In genomic region chr11:126636911-126637799, GRCh38 we compare ENCODE assay signal across 15 cellular contexts.
DNase-seq lines count a peak whose midpoint lies in the region; ATAC-seq and TF ChIP-seq lines count a peak whose summit lies in the region.
"Had no signal": no experiment of that assay in that cellular context is flagged by ENCODE, and none has a peak within 500 bp of the region (broad histone marks: within the 10 kb centered on the region; RNA-seq: fewer than 3 reads in every experiment).

No MANE protein-coding gene starts in this region.

- no peak for TF ChIP-seq CTCF in choroid plexus epithelial cell (conservative IDR thresholded peaks at IDR 0.05; ENCODE audit: low read depth, low read length)
- TF ChIP-seq CTCF in osteoblast (IDR thresholded peaks at IDR 0.05; ENCODE audit: extremely low read depth, low read depth, low read length), result no peak
- no peak for TF ChIP-seq CTCF in upper lobe of right lung (IDR thresholded peaks at IDR 0.05)
- no peak for TF ChIP-seq CTCF in colonic mucosa (IDR thresholded peaks at IDR 0.05)

- H3K79me2 ChIP-seq in osteoblast (ENCODE audit: insufficient read depth, low read length), result no peaks in the 10 kb centered on the region

- ATAC-seq in upper lobe of right lung, result no peak
- ATAC-seq: naive thymus-derived CD4-positive, alpha-beta T cell; sciatic nerve had no signal

- H3K27me3 ChIP-seq in osteoblast (ENCODE audit: insufficient read depth, low read length) (no peaks in the 10 kb centered on the region), upper lobe of right lung (no peaks in the 10 kb centered on the region), colonic mucosa (no peaks in the 10 kb centered on the region)
- H3K27me3 ChIP-seq: testis had no signal

- peak; percentile 83 for DNase-seq in ELR (ENCODE audit: low read depth)
- DNase-seq in NCI-H226, result peak; percentile 85
- peak; percentile 16 for DNase-seq in choroid plexus epithelial cell (ENCODE audit: low read depth)
- peak; percentile 94 for DNase-seq in osteoblast (ENCODE audit: insufficient read length, low spot score, missing footprints)
- no peak for DNase-seq in upper lobe of right lung
- no peak for DNase-seq in SIG-M5 treated with dmso at 0.1 percent for 504 hours (lab: John Stamatoyannopoulos, UW; ENCODE audit: unreplicated experiment)
- DNase-seq in colonic mucosa, result no peak
- DNase-seq in LoVo (ENCODE audit: low spot score), result no peak
- DNase-seq: activated CD4-positive, alpha-beta T cell treated with anti-CD3 and anti-CD28 coated beads, Interleukin-2, amount 10 ng/mL, durations not matched to agents 7 days and 5 days; foreskin melanocyte; naive thymus-derived CD4-positive, alpha-beta T cell; NCI-H1694; T-helper 1 cell; testis had no signal

- no peaks in the 10 kb centered on the region for H4K20me1 ChIP-seq in osteoblast (ENCODE audit: insufficient read depth, low read length)

- H3K36me3 ChIP-seq in osteoblast (ENCODE audit: insufficient read depth, low read length) (no peaks in the 10 kb centered on the region), upper lobe of right lung (no peaks in the 10 kb centered on the region), colonic mucosa (no peaks in the 10 kb centered on the region)

- H3K4me2 ChIP-seq in osteoblast (ENCODE audit: insufficient read depth, low read length), result peak overlapping the region; percentile 67

- intact Hi-C loops in upper lobe of right lung (cut with DNase I), result no loop called here
- intact Hi-C loops in colonic mucosa (cut with DNase I), result no loop called here

- H3K4me3 ChIP-seq in choroid plexus epithelial cell (ENCODE audit: low read depth, low read length), result no peak overlapping the region
- H3K4me3 ChIP-seq in osteoblast (ENCODE audit: insufficient read depth, low read length), result peak overlapping the region; percentile 22
- no peak overlapping the region for H3K4me3 ChIP-seq in upper lobe of right lung
- no peak overlapping the region for H3K4me3 ChIP-seq in colonic mucosa
- H3K4me3 ChIP-seq: testis had no signal

- no peak overlapping the region for H2AFZ ChIP-seq in osteoblast (ENCODE audit: low read length)

- H3K9me3 ChIP-seq in osteoblast (ENCODE audit: low read depth, low read length), result no peaks in the 10 kb centered on the region
- H3K9me3 ChIP-seq in upper lobe of right lung, result no peaks in the 10 kb centered on the region
- H3K9me3 ChIP-seq in colonic mucosa, result no peaks in the 10 kb centered on the region
- H3K9me3 ChIP-seq: testis had no signal

- H3K9ac ChIP-seq in colonic mucosa (ENCODE audit: low read depth in 2 of 2, low read length in 2 of 2), result no peak overlapping the region

- peaks cover 32% of the 10 kb centered on the region for H3K4me1 ChIP-seq in osteoblast (ENCODE audit: insufficient read depth, low read length)
- H3K4me1 ChIP-seq in upper lobe of right lung, result no peaks in the 10 kb centered on the region
- no peaks in the 10 kb centered on the region for H3K4me1 ChIP-seq in colonic mucosa
- H3K4me1 ChIP-seq: testis had no signal

- H3K27ac ChIP-seq in osteoblast (ENCODE audit: low read depth, low read length), result peak overlapping the region; percentile 86
- no peak overlapping the region for H3K27ac ChIP-seq in upper lobe of right lung
- no peak overlapping the region for H3K27ac ChIP-seq in colonic mucosa
- H3K27ac ChIP-seq: testis had no signal

Comparison
In these comparisons a context has a peak if more than half of its experiments do, and no peak if none do; other contexts are left out.
1. DNase-seq: peak in ELR (single experiment), NCI-H226 (single experiment), choroid plexus epithelial cell (single experiment) and osteoblast (single experiment); none in upper lobe of right lung (single experiment), SIG-M5 treated with dmso at 0.1 percent for 504 hours (single experiment), colonic mucosa (single experiment) and LoVo (single experiment).